In genomic region chr2:236642584-236643291, GRCh38 we compare ENCODE assay signal across 10 cellular contexts.
DNase-seq lines count a peak whose midpoint lies in the region; ATAC-seq and TF ChIP-seq lines count a peak whose summit lies in the region.
"Had no signal": no experiment of that assay in that cellular context is flagged by ENCODE, and none has a peak within 500 bp of the region (broad histone marks: within the 10 kb centered on the region; RNA-seq: fewer than 3 reads in every experiment).

No MANE protein-coding gene starts in this region.

- no peak overlapping the region for H3K4me3 ChIP-seq in adrenal gland
- H3K4me3 ChIP-seq in heart left ventricle = no peak overlapping the region

- TF ChIP-seq CTCF in adrenal gland (IDR thresholded peaks at IDR 0.05) (no peak), heart left ventricle (IDR thresholded peaks at IDR 0.05) (peak in 1 of 12 donors; percentile 7), GM13976 (IDR thresholded peaks at IDR 0.05; ENCODE audit: borderline replicate concordance, control extremely low read depth, extremely low read depth, insufficient read depth, missing control alignments) (no peak)

- WGBS in adrenal gland, 4 donors = 39 to 68% (median 52%) methylated on average over 11 to 23 of the region's 23 CpGs
- WGBS in heart left ventricle, 4 donors = 19 to 30% (median 26%) methylated on average over 14 to 23 of the region's 23 CpGs

- POLR2A ChIA-PET in HEK293T (lab: Yijun Ruan, JAX) = no interaction called here

- ATAC-seq in heart left ventricle = peak; percentile 78 to 96 (median 94)
- no peak for ATAC-seq in GM18502 (IDR thresholded peaks at IDR 0.05; ENCODE audit: poor library complexity, unreplicated experiment)
- ATAC-seq in GM21447 (IDR thresholded peaks at IDR 0.05; ENCODE audit: unreplicated experiment) = no peak

- in situ Hi-C loops in GM13976 (cut with MboI; ENCODE audit: low sequenced_read_pairs, unreplicated experiment) = no loop called here

- intact Hi-C loops in adrenal gland (cut with DNase I) = no loop called here
- intact Hi-C loops in heart left ventricle (cut with DNase I) = loop anchor here in 2 of 10 donors (5.0 kb wide), 2 partner anchors 65 to 90 kb away; no protein-coding TSS in a partner anchor

- H3K27ac ChIP-seq in adrenal gland = peak overlapping the region in 1 of 5 donors; percentile 72
- H3K27ac ChIP-seq in heart left ventricle = peak overlapping the region; percentile 11 to 86 (median 72)

- H3K9me3 ChIP-seq in adrenal gland (replicated peaks in 1 of 3) = no peaks in the 10 kb centered on the region
- peaks cover 0 to 28% (median 5%) of the 10 kb centered on the region in 12 donors for H3K9me3 ChIP-seq in heart left ventricle

- H3K4me1 ChIP-seq in adrenal gland (replicated peaks in 1 of 2) = no peaks in the 10 kb centered on the region
- H3K4me1 ChIP-seq in heart left ventricle = peaks cover 0 to 25% (median 7%) of the 10 kb centered on the region in 12 donors

- TF ChIP-seq POLR2A in adrenal gland (IDR thresholded peaks at IDR 0.05) = no peak
- no peak for TF ChIP-seq POLR2A in heart left ventricle (IDR thresholded peaks at IDR 0.05)

- H3K36me3 ChIP-seq in adrenal gland (replicated peaks in 1 of 2) = no peaks in the 10 kb centered on the region
- no peaks in the 10 kb centered on the region for H3K36me3 ChIP-seq in heart left ventricle

- DNase-seq in ELF-1 (ENCODE audit: low read depth, low spot score) (peak; percentile 72), adrenal gland (peak in 6 of 7 donors; percentile 9 to 58 (median 28)), heart left ventricle (peak; percentile 82 to 94 (median 83)), renal cortical epithelial cell (ENCODE audit: low read depth) (peak; percentile 78), GM13976 (ENCODE audit: low spot score) (no peak), HEK293T (ENCODE audit: extremely low spot score) (no peak)
- DNase-seq: activated T-cell treated with anti-CD3 and anti-CD28 coated beads for 4 hours, naive B cell had no signal

- H3K27me3 ChIP-seq in adrenal gland = no peaks in the 10 kb centered on the region
- no peaks in the 10 kb centered on the region for H3K27me3 ChIP-seq in heart left ventricle

- CTCF ChIA-PET in HEK293T (lab: Yijun Ruan, JAX) = no interaction called here

TF ChIP-seq in HEK293T, 16 proteins besides CTCF, POLR2A, EP300 and RAD21:
- TF ChIP-seq FOXM1 (IDR thresholded peaks at IDR 0.05; ENCODE audit: borderline replicate concordance) (no peak), ELF4 (IDR thresholded peaks at IDR 0.05) (no peak), LEF1 (IDR thresholded peaks at IDR 0.05; ENCODE audit: borderline replicate concordance) (no peak), ARNT (IDR thresholded peaks at IDR 0.05) (no peak), TARDBP (IDR thresholded peaks at IDR 0.05) (no peak), SUZ12 (IDR thresholded peaks at IDR 0.05) (no peak), ZNF384 (IDR thresholded peaks at IDR 0.05) (no peak), FOXA1 (IDR thresholded peaks at IDR 0.05) (no peak), L3MBTL2 (conservative IDR thresholded peaks at IDR 0.05) (no peak), CTBP1 (IDR thresholded peaks at IDR 0.05; ENCODE audit: borderline replicate concordance) (no peak), SP1 (IDR thresholded peaks at IDR 0.05) (no peak), BHLHE40 (IDR thresholded peaks at IDR 0.05; ENCODE audit: borderline replicate concordance) (no peak)
- TF ChIP-seq, protein P1, sequence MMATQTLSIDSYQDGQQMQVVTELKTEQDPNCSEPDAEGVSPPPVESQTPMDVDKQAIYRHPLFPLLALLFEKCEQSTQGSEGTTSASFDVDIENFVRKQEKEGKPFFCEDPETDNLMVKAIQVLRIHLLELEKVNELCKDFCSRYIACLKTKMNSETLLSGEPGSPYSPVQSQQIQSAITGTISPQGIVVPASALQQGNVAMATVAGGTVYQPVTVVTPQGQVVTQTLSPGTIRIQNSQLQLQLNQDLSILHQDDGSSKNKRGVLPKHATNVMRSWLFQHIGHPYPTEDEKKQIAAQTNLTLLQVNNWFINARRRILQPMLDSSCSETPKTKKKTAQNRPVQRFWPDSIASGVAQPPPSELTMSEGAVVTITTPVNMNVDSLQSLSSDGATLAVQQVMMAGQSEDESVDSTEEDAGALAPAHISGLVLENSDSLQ (IDR thresholded peaks at IDR 0.05) = no peak
TF ChIP-seq in HEK293T: peak in this region for 0.

Comparison
In these comparisons a context has a peak if more than half of its experiments do, and no peak if none do; other contexts are left out.
1. DNase-seq: peak in ELF-1 (single experiment), adrenal gland (6 of 7), heart left ventricle (5 of 5) and renal cortical epithelial cell (single experiment); none in GM13976 (single experiment) and HEK293T (single experiment).
2. ATAC-seq: peak in heart left ventricle (4 of 4); none in GM18502 (single experiment) and GM21447 (single experiment).